Comparison of ENCODE assay signal across 12 cellular contexts in genomic region chr9:108056805-108057386, GRCh38.
DNase-seq lines count a peak whose midpoint lies in the region; ATAC-seq, FAIRE-seq and TF ChIP-seq lines count a peak whose summit lies in the region.
"Had no signal": no experiment of that assay in that cellular context is flagged by ENCODE, and none has a peak within 500 bp of the region (broad histone marks: within the 10 kb centered on the region; RNA-seq: fewer than 3 reads in every experiment).

No MANE protein-coding gene starts in this region.

- ATAC-seq in esophagus mucosa, result peak; percentile 76
- peak; percentile 61 for ATAC-seq in omental fat pad (ENCODE audit: low FRiP score)
- no peak for ATAC-seq in GM21786 (IDR thresholded peaks at IDR 0.05; ENCODE audit: unreplicated experiment)

- DNase-seq in COLO829 (ENCODE audit: low spot score) (peak; percentile 52), RCC 7860 (ENCODE audit: low spot score) (peak; percentile 76), omental fat pad (ENCODE audit: low spot score) (no peak), DMS153 treated with DMSO at 0.1 percent for 48 hours (lab: John Stamatoyannopoulos, UW; ENCODE audit: unreplicated experiment) (no peak), GM10266 (ENCODE audit: extremely low spot score) (no peak)
- no peak for DNase-seq in stimulated activated naive CD4-positive, alpha-beta T cell treated with Interleukin-2 at 50 U/mL for 16 hours (lab: John Stamatoyannopoulos, UW)
- DNase-seq: activated CD4-positive, alpha-beta T cell treated with anti-CD3 and anti-CD28 coated beads for 48 hours; activated gamma-delta T cell; CD4-positive, alpha-beta T cell; NCI-H2171 had no signal

- peak; percentile 93 for FAIRE-seq in RCC 7860 (lab: Jason Lieb, UNC)

- TF ChIP-seq CTCF in omental fat pad (IDR thresholded peaks at IDR 0.05), result no peak
- TF ChIP-seq CTCF in GM10266 (IDR thresholded peaks at IDR 0.05; ENCODE audit: control insufficient read depth, insufficient read depth, low read depth, missing control alignments), result no peak

Comparison
In these comparisons a context has a peak if more than half of its experiments do, and no peak if none do; other contexts are left out.
1. DNase-seq: peak in COLO829 (single experiment) and RCC 7860 (single experiment); none in omental fat pad (single experiment), stimulated activated naive CD4-positive, alpha-beta T cell treated with Interleukin-2 at 50 U/mL for 16 hours (single experiment), DMS153 treated with DMSO at 0.1 percent for 48 hours (single experiment) and GM10266 (single experiment).